8 cellular contexts compared by ENCODE assay signal in the genomic region with DNA sequence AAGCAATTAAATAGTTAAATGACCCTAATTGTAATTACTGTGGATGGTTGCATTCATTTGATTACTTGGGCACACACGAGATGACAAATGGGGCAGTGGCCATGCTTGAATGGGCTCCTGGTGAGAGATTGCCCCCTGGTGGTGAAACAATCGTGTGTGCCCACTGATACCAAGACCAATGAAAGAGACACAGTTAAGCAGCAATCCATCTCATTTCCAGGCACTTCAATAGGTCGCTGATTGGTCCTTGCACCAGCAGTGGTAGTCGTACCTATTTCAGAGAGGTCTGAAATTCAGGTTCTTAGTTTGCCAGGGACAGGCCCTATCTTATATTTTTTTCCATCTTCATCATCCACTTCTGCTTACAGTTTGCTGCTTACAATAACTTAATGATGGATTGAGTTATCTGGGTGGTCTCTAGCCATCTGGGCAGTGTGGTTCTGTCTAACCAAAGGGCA. TPM values are rescaled to one million over a fixed set of nuclear protein-coding genes. Genes with fewer than 3 reads are reported as not detected.
A peak's percentile ranks its signal among the peaks of the same experiment; 100 is the strongest.
DNase-seq lines count a peak whose midpoint lies in the region; ATAC-seq and TF ChIP-seq lines count a peak whose summit lies in the region.

No MANE protein-coding gene starts in this region.

- H3K4me1 ChIP-seq in colonic mucosa = no peaks in the 10 kb centered on the region

- intact Hi-C loops in colonic mucosa (cut with DNase I) (no loop called here), lower leg skin (cut with DNase I; ENCODE audit: low total_unique reads) (loop anchor here (10.0 kb wide), 1 partner anchor 65 kb away; the partner anchor contains the start of gene SGPL1)

- in situ Hi-C loops in G401 (cut with HindIII; ENCODE audit: low sequenced_read_pairs) = no loop called here

- ATAC-seq in HG03108 (IDR thresholded peaks at IDR 0.05; ENCODE audit: unreplicated experiment) = peak; percentile 77

- no peak overlapping the region for H3K4me3 ChIP-seq in colonic mucosa
- H3K4me3 ChIP-seq in lower leg skin (ENCODE audit: low read depth, poor library complexity, severe bottlenecking) = no peak overlapping the region

- no peak overlapping the region for H3K27ac ChIP-seq in colonic mucosa

- H3K36me3 ChIP-seq in colonic mucosa = peaks cover 4% of the 10 kb centered on the region

- WGBS in lower leg skin, 2 donors = 6 to 12% methylated on average over 4 of the region's 4 CpGs

- TF ChIP-seq POLR2A in lower leg skin (IDR thresholded peaks at IDR 0.05) = no peak

- TF ChIP-seq CTCF in colonic mucosa (IDR thresholded peaks at IDR 0.05) (peak; percentile 86), lower leg skin (IDR thresholded peaks at IDR 0.05) (peak in 1 of 3 donors; percentile 59)

- no peak overlapping the region for H3K9ac ChIP-seq in colonic mucosa (ENCODE audit: low read depth in 2 of 2, low read length in 2 of 2)

- H3K27me3 ChIP-seq in colonic mucosa = no peaks in the 10 kb centered on the region

- DNase-seq in G401 (ENCODE audit: low spot score) = peak; percentile 87
- peak; percentile 75 for DNase-seq in NCI-H460 (ENCODE audit: extremely low read depth, low read depth)
- peak; percentile 83 for DNase-seq in activated CD4-positive, alpha-beta T cell treated with anti-CD3 and anti-CD28 coated beads for 48 hours
- peak; percentile 86 for DNase-seq in colonic mucosa
- peak; percentile 68 to 92 for DNase-seq in lower leg skin (ENCODE audit: low spot score in 2 of 2)
- peak; percentile 44 to 68 (median 49) for DNase-seq in stimulated activated CD4-positive, alpha-beta T cell treated with anti-CD3 and anti-CD28 coated beads, TNF-alpha, amount 100 ng/mL, for 4 hours (ENCODE audit: low read depth in 3 of 3)
- no peak for DNase-seq in cortex of kidney (lab: John Stamatoyannopoulos, UW)

- no peaks in the 10 kb centered on the region for H3K9me3 ChIP-seq in colonic mucosa

RNA-seq across cellular contexts. Expression of gene PCBD1, which starts 8.3 kb away (rescaled TPM):
- total RNA-seq in G401 (2014; rRNA removed; shearing (Covaris generic)) = 65.8 and 115 TPM in 2 replicates
- 122 TPM in 2 replicates for total RNA-seq in NCI-H460 (2014; rRNA removed; shearing (Covaris generic))
- polyA plus RNA-seq in NCI-H460 (2014; cell fraction: nucleus; rRNA removed) = 80.0 and 90.3 TPM in 2 replicates
- 100 to 1,000 TPM in 1 of 2 donors, 10 to 100 TPM in 1; 96.4 to 196 TPM for total RNA-seq in colonic mucosa
- total RNA-seq in lower leg skin = 10 to 100 TPM; 15.9 to 37.3 (median 21.3) TPM
